In genomic region chr6:166258854-166259276, GRCh38 we compare ENCODE assay signal across 8 cellular contexts. TPM values are rescaled to one million over a fixed set of nuclear protein-coding genes. Genes with fewer than 3 reads are reported as not detected.
DNase-seq lines count a peak whose midpoint lies in the region; ATAC-seq and TF ChIP-seq lines count a peak whose summit lies in the region.

No MANE protein-coding gene starts in this region.

- H3K27ac ChIP-seq in gastroesophageal sphincter (peak overlapping the region in 1 of 4 donors; percentile 57), subcutaneous abdominal adipose tissue (ENCODE audit: low read depth, low read length) (peak overlapping the region; percentile 37)

- no peaks in the 10 kb centered on the region for H3K36me3 ChIP-seq in gastroesophageal sphincter
- H3K36me3 ChIP-seq in subcutaneous abdominal adipose tissue (ENCODE audit: control insufficient read depth in 5 of 5, insufficient read depth in 5 of 5, low read length in 5 of 5), result no peaks in the 10 kb centered on the region

- DNase-seq in SW480 (ENCODE audit: low spot score), result peak; percentile 50
- no peak for DNase-seq in cerebellum (ENCODE audit: low spot score)
- no peak for DNase-seq in RKO (ENCODE audit: low spot score)
- DNase-seq in NCI-H128 (lab: John Stamatoyannopoulos, UW; ENCODE audit: unreplicated experiment), result no peak

- H3K9ac ChIP-seq in subcutaneous abdominal adipose tissue (ENCODE audit: low read length in 5 of 5), result no peak overlapping the region

- ATAC-seq in GM18861 (IDR thresholded peaks at IDR 0.05; ENCODE audit: unreplicated experiment) (peak; percentile 84), HG03064 (IDR thresholded peaks at IDR 0.05; ENCODE audit: low read depth, unreplicated experiment) (peak; percentile 70), gastroesophageal sphincter (peak; percentile 54)

- H3K4me1 ChIP-seq in gastroesophageal sphincter (peaks cover 0 to 3% (median 2%) of the 10 kb centered on the region in 3 donors), subcutaneous abdominal adipose tissue (ENCODE audit: control insufficient read depth in 5 of 5, insufficient read depth in 5 of 5, low read length in 5 of 5) (peaks cover 0 to 19% (median 3%) of the 10 kb centered on the region in 5 donors)

- TF ChIP-seq CTCF in gastroesophageal sphincter (IDR thresholded peaks at IDR 0.05), result no peak

- H3K4me3 ChIP-seq in gastroesophageal sphincter (no peak overlapping the region), subcutaneous abdominal adipose tissue (ENCODE audit: low read depth in 1 of 5, low read length in 5 of 5) (no peak overlapping the region)

- TF ChIP-seq POLR2A in gastroesophageal sphincter (IDR thresholded peaks at IDR 0.05), result no peak

- peaks cover 37% of the 10 kb centered on the region for H3K27me3 ChIP-seq in gastroesophageal sphincter
- H3K27me3 ChIP-seq in subcutaneous abdominal adipose tissue (ENCODE audit: control insufficient read depth in 5 of 5, insufficient read depth in 4 of 5, low read length in 5 of 5), result peaks cover 0 to 12% (median 6%) of the 10 kb centered on the region in 5 donors

- H3K9me3 ChIP-seq in gastroesophageal sphincter (no peaks in the 10 kb centered on the region), subcutaneous abdominal adipose tissue (ENCODE audit: control insufficient read depth in 5 of 5, low read length in 5 of 5) (no peaks in the 10 kb centered on the region)

- 67% methylated on average over 3 of the region's 10 CpGs; no CpG with 5 or more reads in 1 of the 2 donors for WGBS in gastroesophageal sphincter (ENCODE audit: low coverage in 1 of 2), 2 donors

- no peak for TF ChIP-seq EP300 in gastroesophageal sphincter (IDR thresholded peaks at IDR 0.05)

RNA-seq across cellular contexts. Expression of gene PRR18, which starts 49.3 kb away (rescaled TPM):
- not detected for total RNA-seq in gastroesophageal sphincter
- 0.54 TPM for total RNA-seq in cerebellum
